8 cellular contexts compared by ENCODE assay signal in the genomic region with DNA sequence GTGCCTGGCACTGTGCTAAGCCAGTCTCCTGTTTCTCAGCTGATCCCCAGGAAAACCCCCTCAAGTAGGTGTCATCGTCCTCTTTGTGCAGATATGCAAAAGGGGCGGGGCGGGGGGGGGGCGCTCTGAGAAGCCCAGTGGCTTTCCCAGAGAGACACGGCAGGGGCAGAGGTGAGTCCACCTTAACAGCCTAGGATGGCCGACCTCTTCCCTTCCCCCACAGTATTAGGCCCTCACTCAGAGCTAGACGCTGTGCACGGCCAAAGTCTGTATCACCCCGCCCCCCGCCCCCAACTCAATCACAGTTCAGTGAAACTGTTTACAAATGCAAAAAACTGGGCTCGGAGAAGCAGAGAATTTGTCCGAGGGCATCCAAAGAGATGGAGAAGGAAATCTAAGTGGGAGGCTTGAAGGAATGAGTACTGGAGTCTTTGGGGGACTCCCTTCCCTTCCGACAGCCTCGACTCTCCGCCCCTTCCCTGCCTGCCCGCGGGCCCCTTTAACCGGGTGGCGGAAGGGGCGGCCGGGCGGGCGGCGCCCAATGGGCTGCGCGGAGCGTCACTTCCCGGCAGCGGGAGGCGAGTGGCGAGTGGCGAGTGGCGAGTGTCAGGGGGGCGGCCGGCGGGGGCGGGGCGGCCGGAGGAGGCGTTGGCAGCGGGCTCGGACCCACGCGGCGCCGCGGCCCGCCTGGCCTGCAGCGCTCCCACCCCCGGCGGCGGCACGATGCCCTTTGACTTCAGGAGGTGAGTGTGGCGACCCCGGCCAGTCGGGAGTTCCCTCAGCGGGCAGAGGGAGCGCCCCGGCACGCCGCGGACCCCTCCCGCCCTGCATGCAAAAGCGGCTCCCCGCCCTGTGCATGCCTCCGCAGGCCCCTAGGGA. TPM values are rescaled to one million over a fixed set of nuclear protein-coding genes. Genes with fewer than 3 reads are reported as not detected.
DNase-seq lines count a peak whose midpoint lies in the region; ATAC-seq, FAIRE-seq and TF ChIP-seq lines count a peak whose summit lies in the region.

A gene with protein sequence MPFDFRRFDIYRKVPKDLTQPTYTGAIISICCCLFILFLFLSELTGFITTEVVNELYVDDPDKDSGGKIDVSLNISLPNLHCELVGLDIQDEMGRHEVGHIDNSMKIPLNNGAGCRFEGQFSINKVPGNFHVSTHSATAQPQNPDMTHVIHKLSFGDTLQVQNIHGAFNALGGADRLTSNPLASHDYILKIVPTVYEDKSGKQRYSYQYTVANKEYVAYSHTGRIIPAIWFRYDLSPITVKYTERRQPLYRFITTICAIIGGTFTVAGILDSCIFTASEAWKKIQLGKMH (plus strand): TSS at position 561 of the 879 bp plus-strand sequence. CDS start 163 bp downstream, at position 724.

- peak within 1 kb of the TSS; percentile 88 for H3K4me2 ChIP-seq in neural progenitor cell

- H3K27ac ChIP-seq in SJSA1, result peak within 1 kb of the TSS; percentile 61
- H3K27ac ChIP-seq in neural progenitor cell, result no peak within 1 kb of the TSS

- H3F3A ChIP-seq in neural progenitor cell (ENCODE audit: low read depth), result peaks cover 12% of the 10 kb centered on the region

- H3K9ac ChIP-seq in neural progenitor cell, result peak within 1 kb of the TSS; percentile 12

- peaks cover 5% of the 10 kb centered on the region for H3K27me3 Mint-ChIP-seq in neural progenitor cell (ENCODE audit: insufficient read depth, low read depth)

- H3K27me3 ChIP-seq in SJSA1 (replicated peaks), result no peaks in the 10 kb centered on the region
- H3K27me3 ChIP-seq in neural progenitor cell, result no peaks in the 10 kb centered on the region

- peaks cover 47% of the 10 kb centered on the region for H3K4me1 Mint-ChIP-seq in neural progenitor cell

- TF ChIP-seq CTCF in neural progenitor cell (IDR thresholded peaks at IDR 0.05), result no peak

- no peaks in the 10 kb centered on the region for H3K36me3 Mint-ChIP-seq in neural progenitor cell

- peak; percentile 74 for ATAC-seq in GM21515 (IDR thresholded peaks at IDR 0.05; ENCODE audit: unreplicated experiment)

- no peak within 1 kb of the TSS for H3K27ac Mint-ChIP-seq in neural progenitor cell

- peaks cover 16% of the 10 kb centered on the region; the same call in 1 of the 2 replicates for H3K36me3 ChIP-seq in SJSA1
- no peaks in the 10 kb centered on the region for H3K36me3 ChIP-seq in neural progenitor cell

- H4K20me1 ChIP-seq in neural progenitor cell (ENCODE audit: low read depth), result peaks cover 43% of the 10 kb centered on the region

- no peaks in the 10 kb centered on the region for H3K9me3 Mint-ChIP-seq in neural progenitor cell

- H3K4me3 ChIP-seq in SJSA1 (peak within 1 kb of the TSS; percentile 89), neural progenitor cell (peak within 1 kb of the TSS; percentile 75)

- H3K79me2 ChIP-seq in neural progenitor cell (ENCODE audit: low read depth), result peaks cover 42% of the 10 kb centered on the region

- H3K4me1 ChIP-seq in SJSA1 (replicated peaks) (peaks cover 43% of the 10 kb centered on the region), neural progenitor cell (peaks cover 6% of the 10 kb centered on the region)

- peak within 1 kb of the TSS; percentile 88 for H2AFZ ChIP-seq in neural progenitor cell (replicated peaks)

- FAIRE-seq in frontal cortex (lab: Jason Lieb, UNC), result no peak

- H3K9me3 ChIP-seq in SJSA1 (replicated peaks) (no peaks in the 10 kb centered on the region), neural progenitor cell (ENCODE audit: low read depth) (no peaks in the 10 kb centered on the region)

- DNase-seq in DMS53 treated with DMSO at 0.1 percent for 48 hours (lab: John Stamatoyannopoulos, UW; ENCODE audit: unreplicated experiment), result peak; percentile 49
- peak; percentile 87 for DNase-seq in HuH-7 (ENCODE audit: low spot score)
- DNase-seq in SJSA1 (ENCODE audit: low read depth in 1 of 2, low spot score in 2 of 2), result peak; percentile 85 to 93
- DNase-seq in activated naive CD4-positive, alpha-beta T cell treated with Interleukin-2 at 50 U/mL for 16 hours, result peak; percentile 76
- peak; percentile 87 to 89 for DNase-seq in frontal cortex (ENCODE audit: low spot score in 2 of 2)
- DNase-seq in neural progenitor cell (ENCODE audit: low spot score), result peak; percentile 86
- peak; percentile 84 for DNase-seq in superior temporal gyrus (ENCODE audit: extremely low spot score)

- H3K4me3 Mint-ChIP-seq in neural progenitor cell, result peak within 1 kb of the TSS; percentile 91

RNA-seq across cellular contexts. Expression of the gene that starts here (rescaled TPM):
- total RNA-seq in SJSA1 (2014; rRNA removed; shearing (Covaris generic)), result 115 and 202 TPM in 2 replicates
- total RNA-seq in frontal cortex (33.0 TPM), neural progenitor cell (ENCODE audit: low replicate concordance) (28.7 and 50.8 TPM in 2 replicates)
